ENCODE assay signal across 1 cellular context in the genomic region with DNA sequence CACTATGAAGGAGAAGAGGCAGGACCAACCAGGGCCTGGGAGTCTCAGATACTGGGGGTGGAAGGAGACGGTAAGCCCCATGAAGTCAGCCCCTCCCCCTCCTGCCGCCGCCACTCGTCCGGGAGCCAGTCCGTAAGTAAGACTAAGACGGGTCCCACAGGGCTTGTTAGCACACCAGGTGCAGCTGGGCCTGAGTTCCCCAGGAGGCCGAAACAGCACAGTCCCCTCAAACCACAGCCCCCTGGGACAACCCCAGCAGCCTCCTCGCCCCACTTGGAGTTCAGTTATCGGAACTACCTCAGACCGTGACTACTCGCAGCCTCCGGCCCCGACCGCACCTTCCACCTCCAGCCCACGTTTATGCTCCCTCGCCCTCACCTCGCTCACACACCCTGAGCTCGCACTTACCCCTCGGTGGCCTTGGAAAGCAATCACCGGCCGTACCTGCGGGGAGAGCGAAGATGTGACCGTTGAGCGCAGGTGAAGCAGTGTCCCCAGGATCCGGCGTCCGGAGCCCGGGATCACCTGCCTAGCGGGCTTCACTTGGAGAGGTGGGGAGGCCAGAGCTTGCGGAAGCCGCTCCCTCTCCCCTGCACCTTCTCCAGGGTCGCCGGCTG.
TF ChIP-seq lines count a peak whose summit lies in the region.

No MANE protein-coding gene starts in this region.

TF ChIP-seq in GM12878, 131 proteins besides CTCF, POLR2A, EP300 and RAD21 (continued from another document):
- no peak for TF ChIP-seq NRF1 (conservative IDR thresholded peaks at IDR 0.05; ENCODE audit: low read depth, low read length)
- TF ChIP-seq, protein P1, sequence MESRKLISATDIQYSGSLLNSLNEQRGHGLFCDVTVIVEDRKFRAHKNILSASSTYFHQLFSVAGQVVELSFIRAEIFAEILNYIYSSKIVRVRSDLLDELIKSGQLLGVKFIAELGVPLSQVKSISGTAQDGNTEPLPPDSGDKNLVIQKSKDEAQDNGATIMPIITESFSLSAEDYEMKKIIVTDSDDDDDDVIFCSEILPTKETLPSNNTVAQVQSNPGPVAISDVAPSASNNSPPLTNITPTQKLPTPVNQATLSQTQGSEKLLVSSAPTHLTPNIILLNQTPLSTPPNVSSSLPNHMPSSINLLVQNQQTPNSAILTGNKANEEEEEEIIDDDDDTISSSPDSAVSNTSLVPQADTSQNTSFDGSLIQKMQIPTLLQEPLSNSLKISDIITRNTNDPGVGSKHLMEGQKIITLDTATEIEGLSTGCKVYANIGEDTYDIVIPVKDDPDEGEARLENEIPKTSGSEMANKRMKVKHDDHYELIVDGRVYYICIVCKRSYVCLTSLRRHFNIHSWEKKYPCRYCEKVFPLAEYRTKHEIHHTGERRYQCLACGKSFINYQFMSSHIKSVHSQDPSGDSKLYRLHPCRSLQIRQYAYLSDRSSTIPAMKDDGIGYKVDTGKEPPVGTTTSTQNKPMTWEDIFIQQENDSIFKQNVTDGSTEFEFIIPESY (IDR thresholded peaks at IDR 0.05): no peak
- TF ChIP-seq EZH2 (IDR thresholded peaks at IDR 0.05; ENCODE audit: borderline replicate concordance, control insufficient read depth, low read depth, low read length): no peak
- peak; percentile 95 for TF ChIP-seq RUNX3 (IDR thresholded peaks at IDR 0.05; ENCODE audit: low read length)
- TF ChIP-seq, protein P2, sequence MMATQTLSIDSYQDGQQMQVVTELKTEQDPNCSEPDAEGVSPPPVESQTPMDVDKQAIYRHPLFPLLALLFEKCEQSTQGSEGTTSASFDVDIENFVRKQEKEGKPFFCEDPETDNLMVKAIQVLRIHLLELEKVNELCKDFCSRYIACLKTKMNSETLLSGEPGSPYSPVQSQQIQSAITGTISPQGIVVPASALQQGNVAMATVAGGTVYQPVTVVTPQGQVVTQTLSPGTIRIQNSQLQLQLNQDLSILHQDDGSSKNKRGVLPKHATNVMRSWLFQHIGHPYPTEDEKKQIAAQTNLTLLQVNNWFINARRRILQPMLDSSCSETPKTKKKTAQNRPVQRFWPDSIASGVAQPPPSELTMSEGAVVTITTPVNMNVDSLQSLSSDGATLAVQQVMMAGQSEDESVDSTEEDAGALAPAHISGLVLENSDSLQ (IDR thresholded peaks at IDR 0.05): 0 out of 2 replicates have a peak, but pooled peaks have one; percentile 18
- TF ChIP-seq MXI1 (IDR thresholded peaks at IDR 0.05; ENCODE audit: low read depth, low read length): no peak
- no peak for TF ChIP-seq GABPA (IDR thresholded peaks at IDR 0.05; ENCODE audit: low read depth)
- TF ChIP-seq STAT1 (conservative IDR thresholded peaks at IDR 0.05): no peak
- no peak for TF ChIP-seq SMC3 (IDR thresholded peaks at IDR 0.05; ENCODE audit: borderline replicate concordance, low read length)
- TF ChIP-seq CBX3 (IDR thresholded peaks at IDR 0.05; ENCODE audit: borderline replicate concordance, low read depth): no peak
- TF ChIP-seq RCOR1 (conservative IDR thresholded peaks at IDR 0.05; ENCODE audit: low read depth, low read length): no peak
- TF ChIP-seq WRNIP1 (IDR thresholded peaks at IDR 0.05; ENCODE audit: borderline replicate concordance, low read depth, low read length): no peak
- TF ChIP-seq SMARCA5 (IDR thresholded peaks at IDR 0.05): no peak
- TF ChIP-seq YY1 (IDR thresholded peaks at IDR 0.05; ENCODE audit: low read depth, low read length): peak; percentile 29; the same call in 1 of the 2 replicates
- peak; percentile 90 for TF ChIP-seq NR2F1 (conservative IDR thresholded peaks at IDR 0.05)
- no peak for TF ChIP-seq SREBF2 (IDR thresholded peaks at IDR 0.05; ENCODE audit: low read length)
- TF ChIP-seq, protein P3, sequence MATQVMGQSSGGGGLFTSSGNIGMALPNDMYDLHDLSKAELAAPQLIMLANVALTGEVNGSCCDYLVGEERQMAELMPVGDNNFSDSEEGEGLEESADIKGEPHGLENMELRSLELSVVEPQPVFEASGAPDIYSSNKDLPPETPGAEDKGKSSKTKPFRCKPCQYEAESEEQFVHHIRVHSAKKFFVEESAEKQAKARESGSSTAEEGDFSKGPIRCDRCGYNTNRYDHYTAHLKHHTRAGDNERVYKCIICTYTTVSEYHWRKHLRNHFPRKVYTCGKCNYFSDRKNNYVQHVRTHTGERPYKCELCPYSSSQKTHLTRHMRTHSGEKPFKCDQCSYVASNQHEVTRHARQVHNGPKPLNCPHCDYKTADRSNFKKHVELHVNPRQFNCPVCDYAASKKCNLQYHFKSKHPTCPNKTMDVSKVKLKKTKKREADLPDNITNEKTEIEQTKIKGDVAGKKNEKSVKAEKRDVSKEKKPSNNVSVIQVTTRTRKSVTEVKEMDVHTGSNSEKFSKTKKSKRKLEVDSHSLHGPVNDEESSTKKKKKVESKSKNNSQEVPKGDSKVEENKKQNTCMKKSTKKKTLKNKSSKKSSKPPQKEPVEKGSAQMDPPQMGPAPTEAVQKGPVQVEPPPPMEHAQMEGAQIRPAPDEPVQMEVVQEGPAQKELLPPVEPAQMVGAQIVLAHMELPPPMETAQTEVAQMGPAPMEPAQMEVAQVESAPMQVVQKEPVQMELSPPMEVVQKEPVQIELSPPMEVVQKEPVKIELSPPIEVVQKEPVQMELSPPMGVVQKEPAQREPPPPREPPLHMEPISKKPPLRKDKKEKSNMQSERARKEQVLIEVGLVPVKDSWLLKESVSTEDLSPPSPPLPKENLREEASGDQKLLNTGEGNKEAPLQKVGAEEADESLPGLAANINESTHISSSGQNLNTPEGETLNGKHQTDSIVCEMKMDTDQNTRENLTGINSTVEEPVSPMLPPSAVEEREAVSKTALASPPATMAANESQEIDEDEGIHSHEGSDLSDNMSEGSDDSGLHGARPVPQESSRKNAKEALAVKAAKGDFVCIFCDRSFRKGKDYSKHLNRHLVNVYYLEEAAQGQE (IDR thresholded peaks at IDR 0.05; ENCODE audit: low read depth, low read length): no peak
- TF ChIP-seq, protein P4, sequence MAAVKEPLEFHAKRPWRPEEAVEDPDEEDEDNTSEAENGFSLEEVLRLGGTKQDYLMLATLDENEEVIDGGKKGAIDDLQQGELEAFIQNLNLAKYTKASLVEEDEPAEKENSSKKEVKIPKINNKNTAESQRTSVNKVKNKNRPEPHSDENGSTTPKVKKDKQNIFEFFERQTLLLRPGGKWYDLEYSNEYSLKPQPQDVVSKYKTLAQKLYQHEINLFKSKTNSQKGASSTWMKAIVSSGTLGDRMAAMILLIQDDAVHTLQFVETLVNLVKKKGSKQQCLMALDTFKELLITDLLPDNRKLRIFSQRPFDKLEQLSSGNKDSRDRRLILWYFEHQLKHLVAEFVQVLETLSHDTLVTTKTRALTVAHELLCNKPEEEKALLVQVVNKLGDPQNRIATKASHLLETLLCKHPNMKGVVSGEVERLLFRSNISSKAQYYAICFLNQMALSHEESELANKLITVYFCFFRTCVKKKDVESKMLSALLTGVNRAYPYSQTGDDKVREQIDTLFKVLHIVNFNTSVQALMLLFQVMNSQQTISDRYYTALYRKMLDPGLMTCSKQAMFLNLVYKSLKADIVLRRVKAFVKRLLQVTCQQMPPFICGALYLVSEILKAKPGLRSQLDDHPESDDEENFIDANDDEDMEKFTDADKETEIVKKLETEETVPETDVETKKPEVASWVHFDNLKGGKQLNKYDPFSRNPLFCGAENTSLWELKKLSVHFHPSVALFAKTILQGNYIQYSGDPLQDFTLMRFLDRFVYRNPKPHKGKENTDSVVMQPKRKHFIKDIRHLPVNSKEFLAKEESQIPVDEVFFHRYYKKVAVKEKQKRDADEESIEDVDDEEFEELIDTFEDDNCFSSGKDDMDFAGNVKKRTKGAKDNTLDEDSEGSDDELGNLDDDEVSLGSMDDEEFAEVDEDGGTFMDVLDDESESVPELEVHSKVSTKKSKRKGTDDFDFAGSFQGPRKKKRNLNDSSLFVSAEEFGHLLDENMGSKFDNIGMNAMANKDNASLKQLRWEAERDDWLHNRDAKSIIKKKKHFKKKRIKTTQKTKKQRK (IDR thresholded peaks at IDR 0.05; ENCODE audit: low read depth, low read length): no peak
- TF ChIP-seq, protein P5, sequence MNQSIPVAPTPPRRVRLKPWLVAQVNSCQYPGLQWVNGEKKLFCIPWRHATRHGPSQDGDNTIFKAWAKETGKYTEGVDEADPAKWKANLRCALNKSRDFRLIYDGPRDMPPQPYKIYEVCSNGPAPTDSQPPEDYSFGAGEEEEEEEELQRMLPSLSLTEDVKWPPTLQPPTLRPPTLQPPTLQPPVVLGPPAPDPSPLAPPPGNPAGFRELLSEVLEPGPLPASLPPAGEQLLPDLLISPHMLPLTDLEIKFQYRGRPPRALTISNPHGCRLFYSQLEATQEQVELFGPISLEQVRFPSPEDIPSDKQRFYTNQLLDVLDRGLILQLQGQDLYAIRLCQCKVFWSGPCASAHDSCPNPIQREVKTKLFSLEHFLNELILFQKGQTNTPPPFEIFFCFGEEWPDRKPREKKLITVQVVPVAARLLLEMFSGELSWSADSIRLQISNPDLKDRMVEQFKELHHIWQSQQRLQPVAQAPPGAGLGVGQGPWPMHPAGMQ (IDR thresholded peaks at IDR 0.05; ENCODE audit: borderline replicate concordance): no peak
- TF ChIP-seq ZNF217 (IDR thresholded peaks at IDR 0.05): peak; percentile 24; the same call in 1 of the 2 replicates
